ENCODE assay signal across 8 cellular contexts in genomic region chr19:11560404-11560988, GRCh38. TPM values are rescaled to one million over a fixed set of nuclear protein-coding genes. Genes with fewer than 3 reads are reported as not detected.
DNase-seq lines count a peak whose midpoint lies in the region; FAIRE-seq lines count a peak whose summit lies in the region.

No MANE protein-coding gene starts in this region.

- DNase-seq in HTR-8/SVneo (ENCODE audit: insufficient read length, low spot score) (peak; percentile 74), OCI-M1 (lab: John Stamatoyannopoulos, UW) (peak; percentile 100), germinal center (ENCODE audit: low spot score) (peak; percentile 75), pulmonary artery endothelial cell (ENCODE audit: low read depth, low spot score) (peak; percentile 51), NCI-H2107 (lab: John Stamatoyannopoulos, UW) (no peak)
- peak; percentile 14 for DNase-seq in activated T-helper 9 cell treated with anti-CD3 and anti-CD28 coated beads, Interleukin-2, amount 50 U/mL, for 16 hours (ENCODE audit: low read depth)

- peak; percentile 73 for FAIRE-seq in A204.1 (lab: Jason Lieb, UNC)
- no peak for FAIRE-seq in HTR-8/SVneo (lab: Jason Lieb, UNC)

- H3K4me3 ChIP-seq in GM08714 (ENCODE audit: low read length), result peak overlapping the region; percentile 98; the same call in 1 of the 2 replicates

RNA-seq across cellular contexts. Expression of gene ELOF1, which starts 1.5 kb away (rescaled TPM):
- 29.5 and 31.8 TPM in 2 replicates for total RNA-seq in pulmonary artery endothelial cell

RNA-seq across cellular contexts. Expression of gene ACP5, which starts 16.9 kb away (rescaled TPM):
- 1.2 TPM in 1 of 2 replicates, not detected in the other for total RNA-seq in pulmonary artery endothelial cell

RNA-seq across cellular contexts. Expression of gene CNN1, which starts 21.8 kb away (rescaled TPM):
- total RNA-seq in pulmonary artery endothelial cell, result 0.07 and 0.35 TPM in 2 replicates

RNA-seq across cellular contexts. Expression of gene ECSIT, which starts 31.6 kb away (rescaled TPM):
- 34.9 and 55.2 TPM in 2 replicates for total RNA-seq in pulmonary artery endothelial cell

RNA-seq across cellular contexts. Expression of gene ZNF627, which starts 36.8 kb away (rescaled TPM):
- 18.8 and 20.5 TPM in 2 replicates for total RNA-seq in pulmonary artery endothelial cell
